In genomic region chr4:2402453-2402852, GRCh38 we compare ENCODE assay signal across 9 cellular contexts.
DNase-seq lines count a peak whose midpoint lies in the region; ATAC-seq and TF ChIP-seq lines count a peak whose summit lies in the region.
"Had no signal": no experiment of that assay in that cellular context is flagged by ENCODE, and none has a peak within 500 bp of the region (broad histone marks: within the 10 kb centered on the region; RNA-seq: fewer than 3 reads in every experiment).

No MANE protein-coding gene starts in this region.

- no peaks in the 10 kb centered on the region for H3K36me3 ChIP-seq in HUES6 (ENCODE audit: control insufficient read depth, insufficient read depth, low read length)
- no peaks in the 10 kb centered on the region for H3K36me3 ChIP-seq in mucosa of rectum (ENCODE audit: control insufficient read depth in 2 of 2, insufficient read depth in 2 of 2, low read length in 2 of 2)

- H3K4me1 ChIP-seq in HUES6 (ENCODE audit: control insufficient read depth, insufficient read depth, low read length) (peaks cover 23% of the 10 kb centered on the region), mucosa of rectum (ENCODE audit: control insufficient read depth in 2 of 2, insufficient read depth in 2 of 2, low read length in 2 of 2) (peaks cover 19 to 35% of the 10 kb centered on the region in 2 donors)

- DNase-seq in caudate nucleus (lab: John Stamatoyannopoulos, UW), result peak in 4 of 61 donors; percentile 27 to 73 (median 60)
- DNase-seq: EL had no signal

- H3K4me3 ChIP-seq in HUES6 (ENCODE audit: low read depth, low read length) (peak overlapping the region; percentile 54), mucosa of rectum (ENCODE audit: low read length in 2 of 2) (peak overlapping the region; percentile 38 to 56)

- no peak for ATAC-seq in HG03571 (IDR thresholded peaks at IDR 0.05; ENCODE audit: unreplicated experiment)
- ATAC-seq in HG02884 (IDR thresholded peaks at IDR 0.05; ENCODE audit: unreplicated experiment), result no peak
- ATAC-seq in GM19324 (IDR thresholded peaks at IDR 0.05; ENCODE audit: low FRiP score, unreplicated experiment), result no peak
- no peak for ATAC-seq in GM21717 (IDR thresholded peaks at IDR 0.05; ENCODE audit: unreplicated experiment)

- peak overlapping the region; percentile 63 for H3K27ac ChIP-seq in 22Rv1
- no peak overlapping the region for H3K27ac ChIP-seq in HUES6 (ENCODE audit: low read depth, low read length)
- peak overlapping the region; percentile 74 for H3K27ac ChIP-seq in caudate nucleus (ENCODE audit: low read depth, low read length)
- peak overlapping the region; percentile 32 to 55 for H3K27ac ChIP-seq in mucosa of rectum (ENCODE audit: low read depth in 2 of 2, low read length in 2 of 2)

- H3K9me3 ChIP-seq in HUES6 (ENCODE audit: control insufficient read depth, insufficient read depth, low read depth, low read length), result no peaks in the 10 kb centered on the region
- no peaks in the 10 kb centered on the region for H3K9me3 ChIP-seq in mucosa of rectum (ENCODE audit: control insufficient read depth in 2 of 2, low read length in 2 of 2)

- no peak for TF ChIP-seq CTCF in 22Rv1 (IDR thresholded peaks at IDR 0.05)

- H3K27me3 ChIP-seq in HUES6 (ENCODE audit: control insufficient read depth, insufficient read depth, low read length), result peaks cover 30% of the 10 kb centered on the region
- H3K27me3 ChIP-seq in mucosa of rectum (ENCODE audit: control insufficient read depth in 2 of 2, insufficient read depth in 2 of 2, low read length in 2 of 2), result peaks cover 0 to 3% of the 10 kb centered on the region in 2 donors

- H3K9ac ChIP-seq in HUES6 (ENCODE audit: low read length) (no peak overlapping the region), mucosa of rectum (ENCODE audit: low read depth in 1 of 2, low read length in 2 of 2) (peak overlapping the region; percentile 24 to 26)
